ENCODE assay signal across 9 cellular contexts in the genomic region with DNA sequence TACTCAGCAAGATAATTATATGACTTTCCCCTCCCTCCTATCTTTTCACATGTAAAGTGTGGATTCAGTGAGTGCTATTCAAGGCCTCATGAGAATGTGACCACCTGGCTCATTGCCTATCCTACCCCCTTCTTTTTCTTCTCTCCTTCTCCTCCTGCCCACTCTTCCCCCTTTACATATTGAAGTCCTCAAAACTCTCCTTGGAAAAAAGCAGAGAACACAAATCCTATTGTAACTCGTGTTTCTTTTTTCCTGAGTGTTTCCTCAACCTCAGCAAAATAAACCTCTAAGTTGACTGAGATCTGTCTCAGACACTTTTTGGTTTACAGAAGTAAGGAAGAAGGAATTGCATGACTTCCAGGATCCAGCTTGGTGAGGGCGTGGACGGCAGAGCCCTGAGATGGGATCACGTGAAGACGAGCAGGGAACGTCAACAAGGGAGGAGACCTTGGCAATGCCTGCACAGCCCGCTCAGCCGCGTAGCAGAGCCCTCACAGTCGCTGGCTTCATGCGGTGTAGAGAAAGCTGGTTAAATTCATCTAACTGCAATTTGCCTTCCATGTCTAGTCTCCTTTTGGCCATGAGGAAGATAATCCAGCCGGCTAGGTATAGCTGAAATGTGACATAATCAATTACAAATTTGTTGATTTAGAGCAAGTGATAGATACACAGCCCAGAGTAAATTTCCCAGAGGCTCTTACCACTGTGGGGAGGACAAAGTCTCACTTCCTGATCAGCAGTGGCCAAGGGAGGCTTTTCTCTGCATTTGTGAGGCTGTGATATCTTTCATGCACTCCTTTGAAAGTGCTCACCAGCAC.
A peak's percentile ranks its signal among the peaks of the same experiment; 100 is the strongest.
DNase-seq lines count a peak whose midpoint lies in the region; ATAC-seq, FAIRE-seq and TF ChIP-seq lines count a peak whose summit lies in the region.
"Had no signal": no experiment of that assay in that cellular context is flagged by ENCODE, and none has a peak within 500 bp of the region (broad histone marks: within the 10 kb centered on the region; RNA-seq: fewer than 3 reads in every experiment).

No MANE protein-coding gene starts in this region.

- peak overlapping the region; percentile 76 for H3K27ac ChIP-seq in A673 (ENCODE audit: low read depth, low read length, poor library complexity, severe bottlenecking)
- H3K27ac ChIP-seq in esophagus (ENCODE audit: low read depth in 2 of 2, low read length in 1 of 2), result peak overlapping the region; percentile 45 to 69

- no TSS peak for BruUV-seq in A673 (replicated peaks; lab: Mats Ljungman, UMichigan)

- H3K4me3 ChIP-seq in A673 (ENCODE audit: low read depth, low read length, poor library complexity, severe bottlenecking) (peak overlapping the region; percentile 15), esophagus (ENCODE audit: low read depth in 1 of 2, low read length in 2 of 2) (no peak overlapping the region)

- POLR2A ChIA-PET in A673 (lab: Charles Lee; ENCODE audit: low non-redundant PET), result interaction anchor here (0.6 kb wide), 1 partner anchor 120 kb away, joined by 3 read pairs; a partner anchor contains a TSS

- no peaks in the 10 kb centered on the region for H3K27me3 ChIP-seq in A673 (replicated peaks; ENCODE audit: insufficient read depth, low read depth, low read length, poor library complexity)
- H3K27me3 ChIP-seq in esophagus (ENCODE audit: control insufficient read depth in 1 of 2, insufficient read depth in 2 of 2, low read length in 2 of 2), result no peaks in the 10 kb centered on the region

- H3K4me1 ChIP-seq in A673 (ENCODE audit: insufficient read depth, low read length, poor library complexity, severe bottlenecking) (peaks cover 20% of the 10 kb centered on the region), esophagus (ENCODE audit: control insufficient read depth in 2 of 2, insufficient read depth in 2 of 2, low read length in 1 of 2) (peaks cover 0 to 2% of the 10 kb centered on the region in 2 donors)

- DNase-seq in A673 (ENCODE audit: low spot score) (peak; percentile 75), LHCN-M2 (ENCODE audit: low read depth) (peak; percentile 13), midbrain (lab: John Stamatoyannopoulos, UW) (peak; percentile 6), urothelium cell line (ENCODE audit: low spot score) (no peak), cerebellar nuclear complex (lab: John Stamatoyannopoulos, UW) (no peak)
- DNase-seq: naive B cell had no signal

- no peak for FAIRE-seq in urothelium cell line (lab: Jason Lieb, UNC)

- H3K36me3 ChIP-seq in A673 (ENCODE audit: insufficient read depth, low read length, poor library complexity, severe bottlenecking) (no peaks in the 10 kb centered on the region), esophagus (ENCODE audit: control insufficient read depth in 2 of 2, insufficient read depth in 2 of 2, low read length in 1 of 2) (no peaks in the 10 kb centered on the region)

- WGBS in esophagus, 2 donors, result 19 to 27% methylated on average over 12 of the region's 12 CpGs

- H3K9me3 ChIP-seq in A673 (ENCODE audit: low read depth, low read length, poor library complexity, severe bottlenecking) (no peaks in the 10 kb centered on the region), esophagus (ENCODE audit: control insufficient read depth in 2 of 2, insufficient read depth in 1 of 2, low read depth in 1 of 2, low read length in 1 of 2) (no peaks in the 10 kb centered on the region)

- intact Hi-C loops in A673 (cut with micrococcal nuclease; ENCODE audit: unreplicated experiment), result no loop called here

- CTCF ChIA-PET in A673 (lab: Charles Lee), result interaction anchor here (1.5 kb wide), 1 partner anchor 28 kb away, joined by 3 read pairs; no protein-coding TSS in a partner anchor

- no peak for TF ChIP-seq CTCF in A673 (conservative IDR thresholded peaks at IDR 0.05; ENCODE audit: low read depth, low read length)

- ATAC-seq in GM21381 (IDR thresholded peaks at IDR 0.05; ENCODE audit: unreplicated experiment), result no peak
- ATAC-seq in HG03045 (IDR thresholded peaks at IDR 0.05; ENCODE audit: unreplicated experiment), result no peak

Comparison
In these comparisons a context has a peak if more than half of its experiments do, and no peak if none do; other contexts are left out.
1. DNase-seq: peak in A673 (single experiment), LHCN-M2 (single experiment) and midbrain (single experiment); none in urothelium cell line (single experiment) and cerebellar nuclear complex (0 of 2).